Comparison of ENCODE assay signal across 2 cellular contexts in the genomic region with DNA sequence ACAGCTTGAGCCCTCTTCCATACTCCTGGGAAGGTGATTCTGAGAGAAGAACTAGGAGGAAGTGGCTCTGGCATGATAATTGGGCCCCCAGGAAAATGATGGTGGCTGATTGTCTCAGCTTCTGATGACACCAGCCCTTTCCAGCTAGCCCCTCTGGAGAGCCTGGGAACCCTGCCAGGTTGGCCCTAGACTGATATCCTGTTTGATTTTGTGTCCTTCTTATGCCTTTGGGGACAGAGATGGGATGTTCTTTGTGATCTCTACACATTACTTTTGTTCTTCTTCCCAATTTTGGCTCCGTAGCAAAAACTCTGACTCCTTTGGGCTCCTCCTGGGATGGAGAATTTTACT.
TF ChIP-seq lines count a peak whose summit lies in the region.

No MANE protein-coding gene starts in this region.

TF ChIP-seq in SK-N-SH, 30 proteins besides CTCF, POLR2A, EP300 and RAD21 (continued from another document):
- TF ChIP-seq, protein P1, sequence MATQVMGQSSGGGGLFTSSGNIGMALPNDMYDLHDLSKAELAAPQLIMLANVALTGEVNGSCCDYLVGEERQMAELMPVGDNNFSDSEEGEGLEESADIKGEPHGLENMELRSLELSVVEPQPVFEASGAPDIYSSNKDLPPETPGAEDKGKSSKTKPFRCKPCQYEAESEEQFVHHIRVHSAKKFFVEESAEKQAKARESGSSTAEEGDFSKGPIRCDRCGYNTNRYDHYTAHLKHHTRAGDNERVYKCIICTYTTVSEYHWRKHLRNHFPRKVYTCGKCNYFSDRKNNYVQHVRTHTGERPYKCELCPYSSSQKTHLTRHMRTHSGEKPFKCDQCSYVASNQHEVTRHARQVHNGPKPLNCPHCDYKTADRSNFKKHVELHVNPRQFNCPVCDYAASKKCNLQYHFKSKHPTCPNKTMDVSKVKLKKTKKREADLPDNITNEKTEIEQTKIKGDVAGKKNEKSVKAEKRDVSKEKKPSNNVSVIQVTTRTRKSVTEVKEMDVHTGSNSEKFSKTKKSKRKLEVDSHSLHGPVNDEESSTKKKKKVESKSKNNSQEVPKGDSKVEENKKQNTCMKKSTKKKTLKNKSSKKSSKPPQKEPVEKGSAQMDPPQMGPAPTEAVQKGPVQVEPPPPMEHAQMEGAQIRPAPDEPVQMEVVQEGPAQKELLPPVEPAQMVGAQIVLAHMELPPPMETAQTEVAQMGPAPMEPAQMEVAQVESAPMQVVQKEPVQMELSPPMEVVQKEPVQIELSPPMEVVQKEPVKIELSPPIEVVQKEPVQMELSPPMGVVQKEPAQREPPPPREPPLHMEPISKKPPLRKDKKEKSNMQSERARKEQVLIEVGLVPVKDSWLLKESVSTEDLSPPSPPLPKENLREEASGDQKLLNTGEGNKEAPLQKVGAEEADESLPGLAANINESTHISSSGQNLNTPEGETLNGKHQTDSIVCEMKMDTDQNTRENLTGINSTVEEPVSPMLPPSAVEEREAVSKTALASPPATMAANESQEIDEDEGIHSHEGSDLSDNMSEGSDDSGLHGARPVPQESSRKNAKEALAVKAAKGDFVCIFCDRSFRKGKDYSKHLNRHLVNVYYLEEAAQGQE (IDR thresholded peaks at IDR 0.05; ENCODE audit: low read depth, low read length): no peak
- no peak for TF ChIP-seq SMC3 (IDR thresholded peaks at IDR 0.05; ENCODE audit: low read depth, low read length)
- TF ChIP-seq JUND (IDR thresholded peaks at IDR 0.05): no peak
- TF ChIP-seq, protein P2, sequence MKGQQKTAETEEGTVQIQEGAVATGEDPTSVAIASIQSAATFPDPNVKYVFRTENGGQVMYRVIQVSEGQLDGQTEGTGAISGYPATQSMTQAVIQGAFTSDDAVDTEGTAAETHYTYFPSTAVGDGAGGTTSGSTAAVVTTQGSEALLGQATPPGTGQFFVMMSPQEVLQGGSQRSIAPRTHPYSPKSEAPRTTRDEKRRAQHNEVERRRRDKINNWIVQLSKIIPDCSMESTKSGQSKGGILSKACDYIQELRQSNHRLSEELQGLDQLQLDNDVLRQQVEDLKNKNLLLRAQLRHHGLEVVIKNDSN (IDR thresholded peaks at IDR 0.05; ENCODE audit: borderline replicate concordance, low read depth): no peak
- TF ChIP-seq FOXJ3 (CRISPR knock-in tag; IDR thresholded peaks at IDR 0.05): no peak
- TF ChIP-seq CHD2 (IDR thresholded peaks at IDR 0.05; ENCODE audit: low read length, partially characterized antibody): no peak
- TF ChIP-seq RCOR1 (IDR thresholded peaks at IDR 0.05; ENCODE audit: low read length): no peak
- no peak for TF ChIP-seq RXRA (IDR thresholded peaks at IDR 0.05; ENCODE audit: borderline replicate concordance, low read depth)
- TF ChIP-seq, protein P3, sequence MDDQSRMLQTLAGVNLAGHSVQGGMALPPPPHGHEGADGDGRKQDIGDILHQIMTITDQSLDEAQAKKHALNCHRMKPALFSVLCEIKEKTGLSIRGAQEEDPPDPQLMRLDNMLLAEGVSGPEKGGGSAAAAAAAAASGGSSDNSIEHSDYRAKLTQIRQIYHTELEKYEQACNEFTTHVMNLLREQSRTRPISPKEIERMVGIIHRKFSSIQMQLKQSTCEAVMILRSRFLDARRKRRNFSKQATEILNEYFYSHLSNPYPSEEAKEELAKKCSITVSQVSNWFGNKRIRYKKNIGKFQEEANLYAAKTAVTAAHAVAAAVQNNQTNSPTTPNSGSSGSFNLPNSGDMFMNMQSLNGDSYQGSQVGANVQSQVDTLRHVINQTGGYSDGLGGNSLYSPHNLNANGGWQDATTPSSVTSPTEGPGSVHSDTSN (IDR thresholded peaks at IDR 0.05): no peak
- TF ChIP-seq, protein P4, sequence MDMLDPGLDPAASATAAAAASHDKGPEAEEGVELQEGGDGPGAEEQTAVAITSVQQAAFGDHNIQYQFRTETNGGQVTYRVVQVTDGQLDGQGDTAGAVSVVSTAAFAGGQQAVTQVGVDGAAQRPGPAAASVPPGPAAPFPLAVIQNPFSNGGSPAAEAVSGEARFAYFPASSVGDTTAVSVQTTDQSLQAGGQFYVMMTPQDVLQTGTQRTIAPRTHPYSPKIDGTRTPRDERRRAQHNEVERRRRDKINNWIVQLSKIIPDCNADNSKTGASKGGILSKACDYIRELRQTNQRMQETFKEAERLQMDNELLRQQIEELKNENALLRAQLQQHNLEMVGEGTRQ (IDR thresholded peaks at IDR 0.05; ENCODE audit: borderline replicate concordance, low read depth, low read length): no peak
- no peak for TF ChIP-seq GATA2 (CRISPR knock-in tag; IDR thresholded peaks at IDR 0.05)
- no peak for TF ChIP-seq TAF1 (IDR thresholded peaks at IDR 0.05; ENCODE audit: borderline replicate concordance, low read depth, low read length)
- no peak for TF ChIP-seq IRF3 (IDR thresholded peaks at IDR 0.05; ENCODE audit: low read depth, low read length)

TF ChIP-seq in SK-N-SH treated with all-trans-retinoic acid at 6 μM for 48 hours, 23 proteins besides CTCF, POLR2A, EP300 and RAD21 (continued from another document):
- TF ChIP-seq TSHZ2 (CRISPR knock-in tag; IDR thresholded peaks at IDR 0.05) (no peak), POU6F1 (CRISPR knock-in tag; IDR thresholded peaks at IDR 0.05; ENCODE audit: borderline replicate concordance, low read depth) (no peak)
